ENCODE assay signal across 18 cellular contexts in genomic region chr5:103617090-103617489, GRCh38.
"Had no signal": no experiment of that assay in that cellular context is flagged by ENCODE, and none has a peak within 500 bp of the region (broad histone marks: within the 10 kb centered on the region; RNA-seq: fewer than 3 reads in every experiment).

No MANE protein-coding gene starts in this region.

- H3K27me3 Mint-ChIP-seq: activated CD4-positive, alpha-beta memory T cell treated with anti-CD3 and anti-CD28 coated beads for 36 hours; activated CD4-positive, alpha-beta T cell treated with anti-CD3 and anti-CD28 coated beads for 36 hours; activated naive CD8-positive, alpha-beta T cell treated with anti-CD3 and anti-CD28 coated beads for 36 hours; effector memory CD8-positive, alpha-beta T cell had no signal

- H3K9me3 Mint-ChIP-seq: activated CD4-positive, alpha-beta memory T cell treated with anti-CD3 and anti-CD28 coated beads for 36 hours; activated naive CD8-positive, alpha-beta T cell treated with anti-CD3 and anti-CD28 coated beads for 36 hours; effector memory CD8-positive, alpha-beta T cell; nephron; WTC11 had no signal

- H3K4me1 Mint-ChIP-seq: activated CD4-positive, alpha-beta T cell treated with anti-CD3 and anti-CD28 coated beads for 36 hours; activated naive CD8-positive, alpha-beta T cell treated with anti-CD3 and anti-CD28 coated beads for 36 hours; immature natural killer cell had no signal

- H3K36me3 Mint-ChIP-seq: activated CD4-positive, alpha-beta memory T cell treated with anti-CD3 and anti-CD28 coated beads for 36 hours; activated naive CD8-positive, alpha-beta T cell treated with anti-CD3 and anti-CD28 coated beads for 36 hours; immature natural killer cell; WTC11 had no signal

- H3K27ac Mint-ChIP-seq: activated CD4-positive, alpha-beta memory T cell treated with anti-CD3 and anti-CD28 coated beads for 36 hours; activated CD4-positive, alpha-beta T cell treated with anti-CD3 and anti-CD28 coated beads for 36 hours; activated naive CD8-positive, alpha-beta T cell treated with anti-CD3 and anti-CD28 coated beads for 36 hours; effector memory CD8-positive, alpha-beta T cell; immature natural killer cell; WTC11 had no signal

- H3K4me3 Mint-ChIP-seq: activated CD4-positive, alpha-beta memory T cell treated with anti-CD3 and anti-CD28 coated beads for 36 hours; activated CD4-positive, alpha-beta T cell treated with anti-CD3 and anti-CD28 coated beads for 36 hours; activated naive CD8-positive, alpha-beta T cell treated with anti-CD3 and anti-CD28 coated beads for 36 hours; effector memory CD8-positive, alpha-beta T cell; immature natural killer cell; nephron; WTC11 had no signal

- DNase-seq: activated CD4-positive, alpha-beta memory T cell treated with anti-CD3 and anti-CD28 coated beads for 36 hours; activated CD4-positive, alpha-beta T cell treated with anti-CD3 and anti-CD28 coated beads for 36 hours; activated naive CD4-positive, alpha-beta T cell; activated naive CD8-positive, alpha-beta T cell treated with anti-CD3 and anti-CD28 coated beads for 36 hours; amniotic stem cell; caudate nucleus; effector memory CD8-positive, alpha-beta T cell; immature natural killer cell; kidney glomerular epithelial cell; left ventricle myocardium inferior; mammary epithelial cell; midbrain; retina; stimulated activated CD8-positive, alpha-beta memory T cell treated with anti-CD3 and anti-CD28 coated beads, Interleukin-4, amount 100 ng/mL, for 48 hours; stimulated activated naive CD4-positive, alpha-beta T cell; thyroid gland had no signal
